Comparison of ENCODE assay signal across 17 cellular contexts in genomic region chr10:67385566-67385965, GRCh38.
A peak's percentile ranks its signal among the peaks of the same experiment; 100 is the strongest.
DNase-seq lines count a peak whose midpoint lies in the region; ATAC-seq and TF ChIP-seq lines count a peak whose summit lies in the region.
"Had no signal": no experiment of that assay in that cellular context is flagged by ENCODE, and none has a peak within 500 bp of the region (broad histone marks: within the 10 kb centered on the region; RNA-seq: fewer than 3 reads in every experiment).

No MANE protein-coding gene starts in this region.

- H3K9me3 ChIP-seq in neural progenitor cell (ENCODE audit: low read depth), result no peaks in the 10 kb centered on the region
- H3K9me3 ChIP-seq: BLaER1, SK-N-SH had no signal

- peaks cover 5% of the 10 kb centered on the region for H3K27me3 Mint-ChIP-seq in neural progenitor cell (ENCODE audit: insufficient read depth, low read depth)
- H3K27me3 Mint-ChIP-seq in immature natural killer cell (ENCODE audit: low read depth in 3 of 3), result peaks cover 0 to 4% (median 0%) of the 10 kb centered on the region in 3 donors

- peak overlapping the region; percentile 82 for H3K4me2 ChIP-seq in neural progenitor cell
- H3K4me2 ChIP-seq: BLaER1, SK-N-SH had no signal

- peaks cover 7% of the 10 kb centered on the region for H3K9me3 Mint-ChIP-seq in neural progenitor cell
- peaks cover 0 to 11% (median 4%) of the 10 kb centered on the region in 6 donors for H3K9me3 Mint-ChIP-seq in immature natural killer cell
- H3K9me3 Mint-ChIP-seq: CD8-positive, alpha-beta T cell had no signal

- H3K36me3 Mint-ChIP-seq in neural progenitor cell, result no peaks in the 10 kb centered on the region
- no peaks in the 10 kb centered on the region for H3K36me3 Mint-ChIP-seq in immature natural killer cell
- H3K36me3 Mint-ChIP-seq: CD8-positive, alpha-beta T cell had no signal

- no peak overlapping the region for H3K27ac ChIP-seq in neural progenitor cell
- no peak overlapping the region for H3K27ac ChIP-seq in dorsolateral prefrontal cortex
- H3K27ac ChIP-seq: BLaER1 had no signal

- no peak overlapping the region for H2AFZ ChIP-seq in neural progenitor cell (replicated peaks)

- H4K20me1 ChIP-seq in neural progenitor cell (ENCODE audit: low read depth), result no peaks in the 10 kb centered on the region
- H4K20me1 ChIP-seq: BLaER1 had no signal

- intact Hi-C loops in dorsolateral prefrontal cortex (cut with DNase I), result no loop called here

- peak; percentile 25 for ATAC-seq in GM18870 (IDR thresholded peaks at IDR 0.05; ENCODE audit: unreplicated experiment)
- ATAC-seq: CD8-positive, alpha-beta T cell; Panc1; Right ventricle myocardium inferior had no signal

- H3K4me1 Mint-ChIP-seq in neural progenitor cell (peaks cover 20% of the 10 kb centered on the region), immature natural killer cell (no peaks in the 10 kb centered on the region)

- peaks cover 21% of the 10 kb centered on the region for H3F3A ChIP-seq in neural progenitor cell (ENCODE audit: low read depth)

- H3K4me3 Mint-ChIP-seq in neural progenitor cell (no peak overlapping the region), immature natural killer cell (no peak overlapping the region)
- H3K4me3 Mint-ChIP-seq: CD8-positive, alpha-beta T cell; HFFc6 had no signal

- H3K27ac Mint-ChIP-seq in neural progenitor cell, result no peak overlapping the region
- no peak overlapping the region for H3K27ac Mint-ChIP-seq in immature natural killer cell
- H3K27ac Mint-ChIP-seq: CD8-positive, alpha-beta T cell; HFFc6 had no signal

- H3K79me2 ChIP-seq in neural progenitor cell (ENCODE audit: low read depth), result no peaks in the 10 kb centered on the region

- DNase-seq in NCI-H69 (lab: John Stamatoyannopoulos, UW), result peak; percentile 2
- peak; percentile 57 for DNase-seq in islet precursor cell
- peak; percentile 50 for DNase-seq in neural progenitor cell (ENCODE audit: low spot score)
- no peak for DNase-seq in immature natural killer cell
- no peak for DNase-seq in LoVo (ENCODE audit: low spot score)
- DNase-seq in dorsolateral prefrontal cortex, result no peak
- DNase-seq: CD8-positive, alpha-beta T cell; DMS79 treated with DMSO at 0.1 percent for 48 hours; HFFc6; NCI-H146; NCI-H2081; NCI-H774; SK-N-SH had no signal

- no peak overlapping the region for H3K9ac ChIP-seq in neural progenitor cell
- H3K9ac ChIP-seq: BLaER1, SK-N-SH had no signal

- H3K27me3 ChIP-seq in neural progenitor cell (no peaks in the 10 kb centered on the region), dorsolateral prefrontal cortex (no peaks in the 10 kb centered on the region)
- H3K27me3 ChIP-seq: BLaER1 had no signal

- H3K4me1 ChIP-seq in neural progenitor cell, result peaks cover 26% of the 10 kb centered on the region
- H3K4me1 ChIP-seq: BLaER1 had no signal

- H3K36me3 ChIP-seq in neural progenitor cell, result no peaks in the 10 kb centered on the region
- H3K36me3 ChIP-seq: BLaER1 had no signal

- H3K4me3 ChIP-seq in neural progenitor cell (peak overlapping the region; percentile 86), dorsolateral prefrontal cortex (no peak overlapping the region)
- H3K4me3 ChIP-seq: BLaER1 had no signal

- TF ChIP-seq CTCF in neural progenitor cell (IDR thresholded peaks at IDR 0.05) (no peak), dorsolateral prefrontal cortex (IDR thresholded peaks at IDR 0.05 in 54 of 56, conservative IDR thresholded peaks at IDR 0.05 in 2 of 56; ENCODE audit: low read depth in 1 of 56, partially characterized antibody in 56 of 56) (no peak)

Comparison
In these comparisons a context has a peak if more than half of its experiments do, and no peak if none do; other contexts are left out.
1. DNase-seq: peak in NCI-H69 (single experiment), islet precursor cell (single experiment) and neural progenitor cell (single experiment); none in immature natural killer cell (0 of 3), LoVo (single experiment) and dorsolateral prefrontal cortex (0 of 10).